In the genomic region with DNA sequence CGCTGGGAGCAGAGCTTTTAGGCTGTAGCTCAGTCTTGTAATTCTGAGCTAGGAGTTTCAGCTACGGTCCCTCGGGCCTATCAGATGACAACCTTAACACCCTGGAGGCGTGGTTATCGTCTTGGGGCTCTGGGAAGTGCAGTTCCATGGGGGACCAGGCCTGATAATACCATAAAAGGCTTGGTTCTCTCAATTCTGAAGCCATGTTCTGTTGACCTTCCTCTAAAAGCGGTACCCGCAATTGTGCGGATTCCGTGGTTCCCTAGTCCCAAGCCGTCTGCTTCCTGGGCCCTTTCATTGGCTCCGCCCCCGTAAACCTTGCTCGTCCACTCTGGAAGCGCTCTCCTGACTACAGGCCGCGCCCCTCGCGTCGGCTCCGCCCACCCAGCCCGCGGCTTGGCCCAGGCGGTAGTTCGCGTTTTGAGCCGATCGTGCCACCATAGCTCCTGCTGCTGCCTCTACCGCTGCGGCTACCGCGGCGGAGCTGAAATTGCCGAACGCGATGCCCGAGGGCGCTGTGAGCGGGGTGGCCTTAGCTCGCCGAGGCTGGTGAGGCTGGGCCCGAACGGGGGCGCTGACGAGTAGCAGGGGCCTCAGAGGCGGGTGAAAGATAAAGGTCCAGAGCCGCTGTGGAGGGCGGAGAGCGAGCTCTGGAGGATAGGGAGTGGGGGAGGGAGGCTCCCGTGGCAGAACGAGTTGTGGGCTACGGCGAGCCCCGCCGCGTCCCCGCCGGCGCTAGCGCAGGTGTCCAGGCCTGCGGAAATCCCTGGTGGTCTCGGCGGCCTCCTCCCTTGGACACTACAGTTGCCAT, we compare ENCODE assay signal across 1 cellular context.
TF ChIP-seq lines count a peak whose summit lies in the region.

A gene with protein sequence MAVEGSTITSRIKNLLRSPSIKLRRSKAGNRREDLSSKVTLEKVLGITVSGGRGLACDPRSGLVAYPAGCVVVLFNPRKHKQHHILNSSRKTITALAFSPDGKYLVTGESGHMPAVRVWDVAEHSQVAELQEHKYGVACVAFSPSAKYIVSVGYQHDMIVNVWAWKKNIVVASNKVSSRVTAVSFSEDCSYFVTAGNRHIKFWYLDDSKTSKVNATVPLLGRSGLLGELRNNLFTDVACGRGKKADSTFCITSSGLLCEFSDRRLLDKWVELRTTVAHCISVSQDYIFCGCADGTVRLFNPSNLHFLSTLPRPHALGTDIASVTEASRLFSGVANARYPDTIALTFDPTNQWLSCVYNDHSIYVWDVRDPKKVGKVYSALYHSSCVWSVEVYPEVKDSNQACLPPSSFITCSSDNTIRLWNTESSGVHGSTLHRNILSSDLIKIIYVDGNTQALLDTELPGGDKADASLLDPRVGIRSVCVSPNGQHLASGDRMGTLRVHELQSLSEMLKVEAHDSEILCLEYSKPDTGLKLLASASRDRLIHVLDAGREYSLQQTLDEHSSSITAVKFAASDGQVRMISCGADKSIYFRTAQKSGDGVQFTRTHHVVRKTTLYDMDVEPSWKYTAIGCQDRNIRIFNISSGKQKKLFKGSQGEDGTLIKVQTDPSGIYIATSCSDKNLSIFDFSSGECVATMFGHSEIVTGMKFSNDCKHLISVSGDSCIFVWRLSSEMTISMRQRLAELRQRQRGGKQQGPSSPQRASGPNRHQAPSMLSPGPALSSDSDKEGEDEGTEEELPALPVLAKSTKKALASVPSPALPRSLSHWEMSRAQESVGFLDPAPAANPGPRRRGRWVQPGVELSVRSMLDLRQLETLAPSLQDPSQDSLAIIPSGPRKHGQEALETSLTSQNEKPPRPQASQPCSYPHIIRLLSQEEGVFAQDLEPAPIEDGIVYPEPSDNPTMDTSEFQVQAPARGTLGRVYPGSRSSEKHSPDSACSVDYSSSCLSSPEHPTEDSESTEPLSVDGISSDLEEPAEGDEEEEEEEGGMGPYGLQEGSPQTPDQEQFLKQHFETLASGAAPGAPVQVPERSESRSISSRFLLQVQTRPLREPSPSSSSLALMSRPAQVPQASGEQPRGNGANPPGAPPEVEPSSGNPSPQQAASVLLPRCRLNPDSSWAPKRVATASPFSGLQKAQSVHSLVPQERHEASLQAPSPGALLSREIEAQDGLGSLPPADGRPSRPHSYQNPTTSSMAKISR (N-terminal part only) (plus strand): TSS at position 423 of the 811 bp plus-strand sequence. CDS start 792 bp downstream, outside the sequence.

TF ChIP-seq in HepG2, 621 proteins besides CTCF, POLR2A, EP300 and RAD21 (continued from another document and continues in another):
- TF ChIP-seq, protein P1, sequence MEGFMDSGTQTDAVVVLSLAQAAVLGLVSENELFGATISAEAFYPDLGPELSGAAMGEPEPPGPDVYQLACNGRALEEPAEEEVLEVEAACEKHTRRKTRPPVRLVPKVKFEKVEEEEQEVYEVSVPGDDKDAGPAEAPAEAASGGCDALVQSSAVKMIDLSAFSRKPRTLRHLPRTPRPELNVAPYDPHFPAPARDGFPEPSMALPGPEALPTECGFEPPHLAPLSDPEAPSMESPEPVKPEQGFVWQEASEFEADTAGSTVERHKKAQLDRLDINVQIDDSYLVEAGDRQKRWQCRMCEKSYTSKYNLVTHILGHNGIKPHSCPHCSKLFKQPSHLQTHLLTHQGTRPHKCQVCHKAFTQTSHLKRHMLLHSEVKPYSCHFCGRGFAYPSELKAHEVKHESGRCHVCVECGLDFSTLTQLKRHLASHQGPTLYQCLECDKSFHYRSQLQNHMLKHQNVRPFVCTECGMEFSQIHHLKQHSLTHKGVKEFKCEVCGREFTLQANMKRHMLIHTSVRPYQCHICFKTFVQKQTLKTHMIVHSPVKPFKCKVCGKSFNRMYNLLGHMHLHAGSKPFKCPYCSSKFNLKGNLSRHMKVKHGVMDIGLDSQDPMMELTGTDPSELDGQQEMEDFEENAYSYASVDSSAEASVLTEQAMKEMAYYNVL (CRISPR knock-in tag; IDR thresholded peaks at IDR 0.05; ENCODE audit: borderline replicate concordance): peak; percentile 61; the same call in 1 of the 2 replicates
- TF ChIP-seq, protein P2, sequence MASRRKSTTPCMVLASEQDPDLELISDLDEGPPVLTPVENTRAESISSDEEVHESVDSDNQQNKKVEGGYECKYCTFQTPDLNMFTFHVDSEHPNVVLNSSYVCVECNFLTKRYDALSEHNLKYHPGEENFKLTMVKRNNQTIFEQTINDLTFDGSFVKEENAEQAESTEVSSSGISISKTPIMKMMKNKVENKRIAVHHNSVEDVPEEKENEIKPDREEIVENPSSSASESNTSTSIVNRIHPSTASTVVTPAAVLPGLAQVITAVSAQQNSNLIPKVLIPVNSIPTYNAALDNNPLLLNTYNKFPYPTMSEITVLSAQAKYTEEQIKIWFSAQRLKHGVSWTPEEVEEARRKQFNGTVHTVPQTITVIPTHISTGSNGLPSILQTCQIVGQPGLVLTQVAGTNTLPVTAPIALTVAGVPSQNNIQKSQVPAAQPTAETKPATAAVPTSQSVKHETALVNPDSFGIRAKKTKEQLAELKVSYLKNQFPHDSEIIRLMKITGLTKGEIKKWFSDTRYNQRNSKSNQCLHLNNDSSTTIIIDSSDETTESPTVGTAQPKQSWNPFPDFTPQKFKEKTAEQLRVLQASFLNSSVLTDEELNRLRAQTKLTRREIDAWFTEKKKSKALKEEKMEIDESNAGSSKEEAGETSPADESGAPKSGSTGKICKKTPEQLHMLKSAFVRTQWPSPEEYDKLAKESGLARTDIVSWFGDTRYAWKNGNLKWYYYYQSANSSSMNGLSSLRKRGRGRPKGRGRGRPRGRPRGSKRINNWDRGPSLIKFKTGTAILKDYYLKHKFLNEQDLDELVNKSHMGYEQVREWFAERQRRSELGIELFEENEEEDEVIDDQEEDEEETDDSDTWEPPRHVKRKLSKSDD (CRISPR knock-in tag; IDR thresholded peaks at IDR 0.05; ENCODE audit: low read depth): peak; percentile 88
- TF ChIP-seq HDAC1 (CRISPR knock-in tag; IDR thresholded peaks at IDR 0.05) (peak; percentile 96), TCF7 (IDR thresholded peaks at IDR 0.05; ENCODE audit: low read depth) (no peak), TBP (CRISPR knock-in tag; IDR thresholded peaks at IDR 0.05) (no peak), NFYB (CRISPR knock-in tag; IDR thresholded peaks at IDR 0.05) (peak; percentile 71), MTF1 (CRISPR knock-in tag; IDR thresholded peaks at IDR 0.05) (no peak), ZNF644 (CRISPR knock-in tag; IDR thresholded peaks at IDR 0.05; ENCODE audit: low read depth) (peak; percentile 84), ZNF549 (CRISPR knock-in tag; IDR thresholded peaks at IDR 0.05) (no peak), ZNF251 (CRISPR knock-in tag; IDR thresholded peaks at IDR 0.05) (no peak), KLF12 (CRISPR knock-in tag; IDR thresholded peaks at IDR 0.05; ENCODE audit: borderline replicate concordance) (peak; percentile 45; the same call in 1 of the 2 replicates), PHF5A (CRISPR knock-in tag; IDR thresholded peaks at IDR 0.05; ENCODE audit: low read depth, unreplicated experiment) (peak; percentile 87), IRX3 (CRISPR knock-in tag; IDR thresholded peaks at IDR 0.05; ENCODE audit: borderline replicate concordance, low read depth) (peak; percentile 59; the same call in 1 of the 2 replicates), TOE1 (CRISPR knock-in tag; IDR thresholded peaks at IDR 0.05) (no peak), NFATC3 (CRISPR knock-in tag; IDR thresholded peaks at IDR 0.05) (no peak; the same call in 1 of the 2 replicates), ARNTL (CRISPR knock-in tag; IDR thresholded peaks at IDR 0.05) (peak; percentile 72; the same call in 1 of the 2 replicates), RBM39 (IDR thresholded peaks at IDR 0.05; ENCODE audit: low read depth, low read length, poor library complexity, severe bottlenecking) (peak; percentile 71), BCL6 (CRISPR knock-in tag; IDR thresholded peaks at IDR 0.05) (peak; percentile 65), ZNF256 (CRISPR knock-in tag; conservative IDR thresholded peaks at IDR 0.05) (no peak), DNMT3B (CRISPR knock-in tag; conservative IDR thresholded peaks at IDR 0.05) (no peak), AHR (CRISPR knock-in tag; IDR thresholded peaks at IDR 0.05) (peak; percentile 81), TOPORS (CRISPR knock-in tag; IDR thresholded peaks at IDR 0.05) (peak; percentile 82; the same call in 1 of the 2 replicates), MXD4 (CRISPR knock-in tag; IDR thresholded peaks at IDR 0.05) (peak; percentile 76; the same call in 1 of the 2 replicates), SP140L (CRISPR knock-in tag; IDR thresholded peaks at IDR 0.05; ENCODE audit: borderline replicate concordance) (no peak)
- TF ChIP-seq, protein P3, sequence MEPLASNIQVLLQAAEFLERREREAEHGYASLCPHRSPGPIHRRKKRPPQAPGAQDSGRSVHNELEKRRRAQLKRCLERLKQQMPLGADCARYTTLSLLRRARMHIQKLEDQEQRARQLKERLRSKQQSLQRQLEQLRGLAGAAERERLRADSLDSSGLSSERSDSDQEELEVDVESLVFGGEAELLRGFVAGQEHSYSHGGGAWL (CRISPR knock-in tag; IDR thresholded peaks at IDR 0.05): peak; percentile 39; the same call in 1 of the 2 replicates
- TF ChIP-seq, protein P4, sequence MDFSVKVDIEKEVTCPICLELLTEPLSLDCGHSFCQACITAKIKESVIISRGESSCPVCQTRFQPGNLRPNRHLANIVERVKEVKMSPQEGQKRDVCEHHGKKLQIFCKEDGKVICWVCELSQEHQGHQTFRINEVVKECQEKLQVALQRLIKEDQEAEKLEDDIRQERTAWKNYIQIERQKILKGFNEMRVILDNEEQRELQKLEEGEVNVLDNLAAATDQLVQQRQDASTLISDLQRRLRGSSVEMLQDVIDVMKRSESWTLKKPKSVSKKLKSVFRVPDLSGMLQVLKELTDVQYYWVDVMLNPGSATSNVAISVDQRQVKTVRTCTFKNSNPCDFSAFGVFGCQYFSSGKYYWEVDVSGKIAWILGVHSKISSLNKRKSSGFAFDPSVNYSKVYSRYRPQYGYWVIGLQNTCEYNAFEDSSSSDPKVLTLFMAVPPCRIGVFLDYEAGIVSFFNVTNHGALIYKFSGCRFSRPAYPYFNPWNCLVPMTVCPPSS (IDR thresholded peaks at IDR 0.05): no peak
- TF ChIP-seq, protein P5, sequence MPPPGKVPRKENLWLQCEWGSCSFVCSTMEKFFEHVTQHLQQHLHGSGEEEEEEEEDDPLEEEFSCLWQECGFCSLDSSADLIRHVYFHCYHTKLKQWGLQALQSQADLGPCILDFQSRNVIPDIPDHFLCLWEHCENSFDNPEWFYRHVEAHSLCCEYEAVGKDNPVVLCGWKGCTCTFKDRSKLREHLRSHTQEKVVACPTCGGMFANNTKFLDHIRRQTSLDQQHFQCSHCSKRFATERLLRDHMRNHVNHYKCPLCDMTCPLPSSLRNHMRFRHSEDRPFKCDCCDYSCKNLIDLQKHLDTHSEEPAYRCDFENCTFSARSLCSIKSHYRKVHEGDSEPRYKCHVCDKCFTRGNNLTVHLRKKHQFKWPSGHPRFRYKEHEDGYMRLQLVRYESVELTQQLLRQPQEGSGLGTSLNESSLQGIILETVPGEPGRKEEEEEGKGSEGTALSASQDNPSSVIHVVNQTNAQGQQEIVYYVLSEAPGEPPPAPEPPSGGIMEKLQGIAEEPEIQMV (CRISPR knock-in tag; IDR thresholded peaks at IDR 0.05; ENCODE audit: low read depth): 0 out of 2 replicates have a peak, but pooled peaks have one; percentile 61
- TF ChIP-seq, protein P6, sequence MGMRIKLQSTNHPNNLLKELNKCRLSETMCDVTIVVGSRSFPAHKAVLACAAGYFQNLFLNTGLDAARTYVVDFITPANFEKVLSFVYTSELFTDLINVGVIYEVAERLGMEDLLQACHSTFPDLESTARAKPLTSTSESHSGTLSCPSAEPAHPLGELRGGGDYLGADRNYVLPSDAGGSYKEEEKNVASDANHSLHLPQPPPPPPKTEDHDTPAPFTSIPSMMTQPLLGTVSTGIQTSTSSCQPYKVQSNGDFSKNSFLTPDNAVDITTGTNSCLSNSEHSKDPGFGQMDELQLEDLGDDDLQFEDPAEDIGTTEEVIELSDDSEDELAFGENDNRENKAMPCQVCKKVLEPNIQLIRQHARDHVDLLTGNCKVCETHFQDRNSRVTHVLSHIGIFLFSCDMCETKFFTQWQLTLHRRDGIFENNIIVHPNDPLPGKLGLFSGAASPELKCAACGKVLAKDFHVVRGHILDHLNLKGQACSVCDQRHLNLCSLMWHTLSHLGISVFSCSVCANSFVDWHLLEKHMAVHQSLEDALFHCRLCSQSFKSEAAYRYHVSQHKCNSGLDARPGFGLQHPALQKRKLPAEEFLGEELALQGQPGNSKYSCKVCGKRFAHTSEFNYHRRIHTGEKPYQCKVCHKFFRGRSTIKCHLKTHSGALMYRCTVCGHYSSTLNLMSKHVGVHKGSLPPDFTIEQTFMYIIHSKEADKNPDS (CRISPR knock-in tag; IDR thresholded peaks at IDR 0.05): no peak
- TF ChIP-seq, protein P7, sequence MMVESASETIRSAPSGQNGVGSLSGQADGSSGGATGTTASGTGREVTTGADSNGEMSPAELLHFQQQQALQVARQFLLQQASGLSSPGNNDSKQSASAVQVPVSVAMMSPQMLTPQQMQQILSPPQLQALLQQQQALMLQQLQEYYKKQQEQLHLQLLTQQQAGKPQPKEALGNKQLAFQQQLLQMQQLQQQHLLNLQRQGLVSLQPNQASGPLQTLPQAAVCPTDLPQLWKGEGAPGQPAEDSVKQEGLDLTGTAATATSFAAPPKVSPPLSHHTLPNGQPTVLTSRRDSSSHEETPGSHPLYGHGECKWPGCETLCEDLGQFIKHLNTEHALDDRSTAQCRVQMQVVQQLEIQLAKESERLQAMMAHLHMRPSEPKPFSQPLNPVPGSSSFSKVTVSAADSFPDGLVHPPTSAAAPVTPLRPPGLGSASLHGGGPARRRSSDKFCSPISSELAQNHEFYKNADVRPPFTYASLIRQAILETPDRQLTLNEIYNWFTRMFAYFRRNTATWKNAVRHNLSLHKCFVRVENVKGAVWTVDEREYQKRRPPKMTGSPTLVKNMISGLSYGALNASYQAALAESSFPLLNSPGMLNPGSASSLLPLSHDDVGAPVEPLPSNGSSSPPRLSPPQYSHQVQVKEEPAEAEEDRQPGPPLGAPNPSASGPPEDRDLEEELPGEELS (CRISPR knock-in tag; IDR thresholded peaks at IDR 0.05): peak; percentile 68; the same call in 1 of the 2 replicates
